Comparison of ENCODE assay signal across 16 cellular contexts in the genomic region with DNA sequence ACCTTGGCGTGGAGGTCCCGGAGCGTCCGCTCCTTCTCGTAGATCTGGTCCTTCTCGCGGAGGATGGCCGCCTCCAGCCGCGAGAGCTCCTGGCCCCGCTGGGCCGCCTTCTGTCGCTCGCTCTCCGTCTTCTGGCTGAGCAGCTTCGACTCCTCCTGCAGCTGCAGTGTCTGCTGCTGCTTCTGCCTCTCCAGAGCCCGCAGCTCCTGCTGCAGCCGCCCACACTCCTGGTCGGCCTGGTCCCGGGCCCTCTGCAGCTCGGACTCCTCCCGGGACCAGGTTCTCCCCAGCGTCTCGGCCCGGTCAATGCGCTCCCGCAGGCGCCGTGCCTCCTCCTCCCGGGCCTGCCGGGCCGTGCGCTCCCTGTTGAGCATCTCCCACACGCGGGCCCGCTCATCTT. TPM values are rescaled to one million over a fixed set of nuclear protein-coding genes. Genes with fewer than 3 reads are reported as not detected.
DNase-seq lines count a peak whose midpoint lies in the region; ATAC-seq and TF ChIP-seq lines count a peak whose summit lies in the region.
"Had no signal": no experiment of that assay in that cellular context is flagged by ENCODE, and none has a peak within 500 bp of the region (broad histone marks: within the 10 kb centered on the region; RNA-seq: fewer than 3 reads in every experiment).

No MANE protein-coding gene starts in this region.

- H3K27me3 ChIP-seq in BLaER1: no peaks in the 10 kb centered on the region

- no peak for TF ChIP-seq CTCF in neural crest cell (conservative IDR thresholded peaks at IDR 0.05)

- H3K4me3 ChIP-seq in BLaER1: no peak overlapping the region
- H3K4me3 ChIP-seq: A549 had no signal

- intact Hi-C loops in sciatic nerve (cut with DNase I): loop anchor here (5.0 kb wide), 1 partner anchor 101 kb away; no protein-coding TSS in a partner anchor

- peaks cover 55% of the 10 kb centered on the region for H3K4me1 ChIP-seq in BLaER1
- H3K4me1 ChIP-seq: A549 had no signal

- no peaks in the 10 kb centered on the region for H3K4me1 Mint-ChIP-seq in neural crest cell
- H3K4me1 Mint-ChIP-seq: CD14-positive monocyte had no signal

- H3K27me3 Mint-ChIP-seq in neural crest cell (ENCODE audit: low read depth): no peaks in the 10 kb centered on the region
- H3K27me3 Mint-ChIP-seq: CD4-positive, alpha-beta memory T cell; IgD-negative memory B cell had no signal

- H3K4me2 ChIP-seq in BLaER1: no peak overlapping the region
- H3K4me2 ChIP-seq: A549 had no signal

- peaks cover 12% of the 10 kb centered on the region; the same call in 1 of the 2 replicates for H3K36me3 ChIP-seq in BLaER1

- no peak overlapping the region for H3K9ac ChIP-seq in BLaER1

- H4K20me1 ChIP-seq in BLaER1: no peaks in the 10 kb centered on the region

- H3K9me3 Mint-ChIP-seq in neural crest cell: no peaks in the 10 kb centered on the region
- H3K9me3 Mint-ChIP-seq: CD4-positive, alpha-beta memory T cell; IgD-negative memory B cell had no signal

- no peaks in the 10 kb centered on the region for H3K36me3 Mint-ChIP-seq in neural crest cell (ENCODE audit: low read depth)

- H3K27ac Mint-ChIP-seq in neural crest cell (ENCODE audit: unreplicated experiment): peak overlapping the region; percentile 67
- H3K27ac Mint-ChIP-seq: CD14-positive monocyte; CD4-positive, alpha-beta memory T cell; H9; IgD-negative memory B cell had no signal

- DNase-seq in 8988T (peak; percentile 4), neural crest cell (ENCODE audit: low read depth, low spot score) (no peak), sciatic nerve (ENCODE audit: low spot score) (peak; percentile 45), COLO829 (ENCODE audit: low spot score) (no peak)
- no peak for DNase-seq in stimulated activated naive CD4-positive, alpha-beta T cell treated with Interleukin-2 at 50 U/mL for 16 hours (lab: John Stamatoyannopoulos, UW)
- DNase-seq: AML-193; Calu3; CD4-positive, alpha-beta memory T cell; DMS79 treated with DMSO at 0.1 percent for 48 hours; GF-D8; H9 had no signal

- ATAC-seq in sciatic nerve: no peak
- ATAC-seq in GM19035 (IDR thresholded peaks at IDR 0.05; ENCODE audit: unreplicated experiment): no peak
- ATAC-seq: A549 had no signal

- no peaks in the 10 kb centered on the region for H3K9me3 ChIP-seq in BLaER1
- H3K9me3 ChIP-seq: A549 had no signal

- peak overlapping the region; percentile 22; the same call in 1 of the 2 replicates for H3K27ac ChIP-seq in BLaER1
- H3K27ac ChIP-seq: A549 had no signal

- no peak overlapping the region for H3K4me3 Mint-ChIP-seq in neural crest cell
- H3K4me3 Mint-ChIP-seq: CD14-positive monocyte; CD4-positive, alpha-beta memory T cell; H9; IgD-negative memory B cell had no signal

RNA-seq across cellular contexts. Expression of a gene that starts 7.6 kb away (rescaled TPM):
- total RNA-seq in neural crest cell: 7.9 and 9.4 TPM in 2 replicates
- total RNA-seq in sciatic nerve: 5.2 TPM

RNA-seq across cellular contexts. Expression of a gene that starts 18.9 kb away (rescaled TPM):
- total RNA-seq in neural crest cell (not detected in 2 replicates), sciatic nerve (1.2 TPM)
- total RNA-seq: CD4-positive, alpha-beta memory T cell had no signal

RNA-seq across cellular contexts. Expression of a gene that starts 29.2 kb away (rescaled TPM):
- total RNA-seq in neural crest cell (9.1 and 10.1 TPM in 2 replicates), sciatic nerve (8.1 TPM)

RNA-seq across cellular contexts. Expression of a gene that starts 29.2 kb away (rescaled TPM):
- 19.3 and 22.3 TPM in 2 replicates for total RNA-seq in neural crest cell
- 64.6 TPM for total RNA-seq in sciatic nerve

Comparison
In these comparisons a context has a peak if more than half of its experiments do, and no peak if none do; other contexts are left out.
1. DNase-seq: peak in 8988T (single experiment) and sciatic nerve (single experiment); none in neural crest cell (single experiment), stimulated activated naive CD4-positive, alpha-beta T cell treated with Interleukin-2 at 50 U/mL for 16 hours (single experiment) and COLO829 (single experiment).